ENCODE assay signal across 3 cellular contexts in genomic region chr12:110993425-110993824, GRCh38.
TF ChIP-seq lines count a peak whose summit lies in the region.

No MANE protein-coding gene starts in this region.

TF ChIP-seq in SK-N-SH, 30 proteins besides CTCF, POLR2A, EP300 and RAD21 (continued from another document):
- TF ChIP-seq NRF1 (IDR thresholded peaks at IDR 0.05; ENCODE audit: low read depth, low read length): no peak
- no peak for TF ChIP-seq GATA2 (CRISPR knock-in tag; IDR thresholded peaks at IDR 0.05)
- TF ChIP-seq USF1 (IDR thresholded peaks at IDR 0.05; ENCODE audit: borderline replicate concordance, low read depth): peak; percentile 65; the same call in 1 of the 2 replicates

TF ChIP-seq in SK-N-SH treated with all-trans-retinoic acid at 6 μM for 48 hours, 23 proteins besides CTCF, POLR2A, EP300 and RAD21 (continued from another document):
- TF ChIP-seq ZNF70 (CRISPR knock-in tag; IDR thresholded peaks at IDR 0.05) (no peak), ISL1 (CRISPR knock-in tag; IDR thresholded peaks at IDR 0.05) (no peak), TCF4 (CRISPR knock-in tag; IDR thresholded peaks at IDR 0.05; ENCODE audit: borderline replicate concordance) (no peak), POU6F1 (CRISPR knock-in tag; IDR thresholded peaks at IDR 0.05; ENCODE audit: borderline replicate concordance, low read depth) (no peak), TOX (CRISPR knock-in tag; IDR thresholded peaks at IDR 0.05; ENCODE audit: borderline replicate concordance) (no peak), BACH2 (CRISPR knock-in tag; IDR thresholded peaks at IDR 0.05; ENCODE audit: borderline replicate concordance) (no peak), CSDC2 (CRISPR knock-in tag; IDR thresholded peaks at IDR 0.05) (no peak), GLIS3 (CRISPR knock-in tag; IDR thresholded peaks at IDR 0.05) (no peak), ARNTL (CRISPR knock-in tag; IDR thresholded peaks at IDR 0.05; ENCODE audit: borderline replicate concordance, low read depth) (no peak), PPARA (CRISPR knock-in tag; IDR thresholded peaks at IDR 0.05; ENCODE audit: borderline replicate concordance) (no peak), ESRRG (CRISPR knock-in tag; IDR thresholded peaks at IDR 0.05) (no peak), RARB (CRISPR knock-in tag; IDR thresholded peaks at IDR 0.05) (no peak), OSR1 (CRISPR knock-in tag; IDR thresholded peaks at IDR 0.05) (no peak), SNAI2 (CRISPR knock-in tag; IDR thresholded peaks at IDR 0.05) (no peak), ZFP30 (CRISPR knock-in tag; IDR thresholded peaks at IDR 0.05) (no peak), ZC3H10 (CRISPR knock-in tag; IDR thresholded peaks at IDR 0.05) (no peak), ZFP3 (CRISPR knock-in tag; IDR thresholded peaks at IDR 0.05) (no peak), TSHZ2 (CRISPR knock-in tag; IDR thresholded peaks at IDR 0.05) (no peak), CREB5 (CRISPR knock-in tag; IDR thresholded peaks at IDR 0.05; ENCODE audit: low read depth) (no peak)

TF ChIP-seq in H1, 55 proteins besides CTCF, POLR2A, EP300 and RAD21:
- TF ChIP-seq USF2 (IDR thresholded peaks at IDR 0.05; ENCODE audit: low read length): peak; percentile 75
- no peak for TF ChIP-seq KDM4A (IDR thresholded peaks at IDR 0.05; ENCODE audit: low read depth, low read length, severe bottlenecking)
- no peak for TF ChIP-seq SRF (IDR thresholded peaks at IDR 0.05; ENCODE audit: low read depth, low read length)
- TF ChIP-seq RNF2 (IDR thresholded peaks at IDR 0.05; ENCODE audit: borderline replicate concordance, low read depth, low read length, missing control alignments, poor library complexity, severe bottlenecking): no peak
- TF ChIP-seq ATF3 (IDR thresholded peaks at IDR 0.05; ENCODE audit: insufficient read depth, low read depth, low read length): 0 out of 2 replicates have a peak, but pooled peaks have one; percentile 20
- TF ChIP-seq RFX5 (IDR thresholded peaks at IDR 0.05; ENCODE audit: borderline replicate concordance, low read depth, low read length): no peak
